Comparison of ENCODE assay signal across 8 cellular contexts in genomic region chr1:215543191-215543606, GRCh38. TPM values are rescaled to one million over a fixed set of nuclear protein-coding genes. Genes with fewer than 3 reads are reported as not detected.
DNase-seq lines count a peak whose midpoint lies in the region; ATAC-seq and TF ChIP-seq lines count a peak whose summit lies in the region.

No MANE protein-coding gene starts in this region.

- no TSS peak for BruUV-seq in MCF 10A (replicated peaks; lab: Mats Ljungman, UMichigan)

- POLR2A ChIA-PET in MCF 10A (lab: Yijun Ruan, JAX), result interaction anchor here (0.6 to 8.2 kb wide), 6 partner anchors 9 to 1136 kb away, joined by 3 to 117 read pairs (median 3); partner anchors contain the start of gene KCTD3
- POLR2A ChIA-PET in WTC11 (lab: Charles Lee), result no interaction called here

- intact Hi-C loops in MCF 10A (cut with micrococcal nuclease), result no loop called here

- peak overlapping the region; percentile 24 for H3K27ac Mint-ChIP-seq in MCF 10A (ENCODE audit: low read depth, unreplicated experiment)
- no peak overlapping the region for H3K27ac Mint-ChIP-seq in progenitor cell of endocrine pancreas
- no peak overlapping the region for H3K27ac Mint-ChIP-seq in WTC11

- H3K27me3 Mint-ChIP-seq in MCF 10A (ENCODE audit: insufficient read depth, unreplicated experiment) (no peaks in the 10 kb centered on the region), progenitor cell of endocrine pancreas (no peaks in the 10 kb centered on the region), WTC11 (ENCODE audit: low read depth) (no peaks in the 10 kb centered on the region; the same call in 1 of the 2 replicates)

- TF ChIP-seq CTCF in MCF 10A (IDR thresholded peaks at IDR 0.05; ENCODE audit: unreplicated experiment) (no peak), progenitor cell of endocrine pancreas (IDR thresholded peaks at IDR 0.05; ENCODE audit: unreplicated experiment) (no peak), WTC11 (IDR thresholded peaks at IDR 0.05) (no peak)

- H3K4me3 Mint-ChIP-seq in MCF 10A (ENCODE audit: unreplicated experiment) (no peak overlapping the region), progenitor cell of endocrine pancreas (ENCODE audit: low read depth) (no peak overlapping the region), WTC11 (no peak overlapping the region)

- H3K4me1 Mint-ChIP-seq in MCF 10A (ENCODE audit: insufficient read depth, unreplicated experiment) (peaks cover 35% of the 10 kb centered on the region), progenitor cell of endocrine pancreas (ENCODE audit: low read depth) (peaks cover 2% of the 10 kb centered on the region), WTC11 (no peaks in the 10 kb centered on the region)

- H3K9me3 Mint-ChIP-seq in MCF 10A (ENCODE audit: unreplicated experiment), result no peaks in the 10 kb centered on the region
- peaks cover 7% of the 10 kb centered on the region for H3K9me3 Mint-ChIP-seq in progenitor cell of endocrine pancreas (ENCODE audit: low read depth)
- peaks cover 27% of the 10 kb centered on the region for H3K9me3 Mint-ChIP-seq in WTC11

- CTCF ChIA-PET in MCF 10A (lab: Yijun Ruan, JAX), result interaction anchor here (0.9 to 2.6 kb wide), 7 partner anchors 10 to 394 kb away, joined by 3 to 10 read pairs (median 3); no protein-coding TSS in a partner anchor
- CTCF ChIA-PET in WTC11 (lab: Charles Lee), result no interaction called here

- peak; percentile 95 for ATAC-seq in GM21367 (IDR thresholded peaks at IDR 0.05; ENCODE audit: unreplicated experiment)
- peak; percentile 94 for ATAC-seq in HG03457 (IDR thresholded peaks at IDR 0.05; ENCODE audit: unreplicated experiment)
- ATAC-seq in WTC11, result no peak

- DNase-seq in AG08395 (ENCODE audit: low spot score), result peak; percentile 15
- DNase-seq in MCF 10A (ENCODE audit: unreplicated experiment), result peak; percentile 79
- no peak for DNase-seq in progenitor cell of endocrine pancreas (ENCODE audit: low spot score, unreplicated experiment)
- DNase-seq in WTC11 (ENCODE audit: low spot score), result no peak
- no peak for DNase-seq in cerebellum (ENCODE audit: low spot score)
- no peak for DNase-seq in NCI-H2227 (lab: John Stamatoyannopoulos, UW; ENCODE audit: unreplicated experiment)

- H3K36me3 Mint-ChIP-seq in MCF 10A (ENCODE audit: insufficient read depth, unreplicated experiment) (no peaks in the 10 kb centered on the region), progenitor cell of endocrine pancreas (ENCODE audit: insufficient read depth) (no peaks in the 10 kb centered on the region), WTC11 (peaks cover 21% of the 10 kb centered on the region)

TF ChIP-seq in WTC11, 78 proteins besides CTCF, POLR2A, EP300 and RAD21:
- TF ChIP-seq, protein P1, sequence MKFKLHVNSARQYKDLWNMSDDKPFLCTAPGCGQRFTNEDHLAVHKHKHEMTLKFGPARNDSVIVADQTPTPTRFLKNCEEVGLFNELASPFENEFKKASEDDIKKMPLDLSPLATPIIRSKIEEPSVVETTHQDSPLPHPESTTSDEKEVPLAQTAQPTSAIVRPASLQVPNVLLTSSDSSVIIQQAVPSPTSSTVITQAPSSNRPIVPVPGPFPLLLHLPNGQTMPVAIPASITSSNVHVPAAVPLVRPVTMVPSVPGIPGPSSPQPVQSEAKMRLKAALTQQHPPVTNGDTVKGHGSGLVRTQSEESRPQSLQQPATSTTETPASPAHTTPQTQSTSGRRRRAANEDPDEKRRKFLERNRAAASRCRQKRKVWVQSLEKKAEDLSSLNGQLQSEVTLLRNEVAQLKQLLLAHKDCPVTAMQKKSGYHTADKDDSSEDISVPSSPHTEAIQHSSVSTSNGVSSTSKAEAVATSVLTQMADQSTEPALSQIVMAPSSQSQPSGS (CRISPR knock-in tag; IDR thresholded peaks at IDR 0.05; ENCODE audit: borderline replicate concordance, low read depth), result no peak
- TF ChIP-seq, protein P2, sequence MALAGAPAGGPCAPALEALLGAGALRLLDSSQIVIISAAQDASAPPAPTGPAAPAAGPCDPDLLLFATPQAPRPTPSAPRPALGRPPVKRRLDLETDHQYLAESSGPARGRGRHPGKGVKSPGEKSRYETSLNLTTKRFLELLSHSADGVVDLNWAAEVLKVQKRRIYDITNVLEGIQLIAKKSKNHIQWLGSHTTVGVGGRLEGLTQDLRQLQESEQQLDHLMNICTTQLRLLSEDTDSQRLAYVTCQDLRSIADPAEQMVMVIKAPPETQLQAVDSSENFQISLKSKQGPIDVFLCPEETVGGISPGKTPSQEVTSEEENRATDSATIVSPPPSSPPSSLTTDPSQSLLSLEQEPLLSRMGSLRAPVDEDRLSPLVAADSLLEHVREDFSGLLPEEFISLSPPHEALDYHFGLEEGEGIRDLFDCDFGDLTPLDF (CRISPR knock-in tag; IDR thresholded peaks at IDR 0.05), result no peak
- no peak for TF ChIP-seq IRF2 (CRISPR knock-in tag; IDR thresholded peaks at IDR 0.05; ENCODE audit: borderline replicate concordance, low read depth)
- TF ChIP-seq HMGA2 (CRISPR knock-in tag; IDR thresholded peaks at IDR 0.05), result no peak
- TF ChIP-seq ESRRA (CRISPR knock-in tag; IDR thresholded peaks at IDR 0.05; ENCODE audit: borderline replicate concordance), result no peak
- TF ChIP-seq AR (CRISPR knock-in tag; IDR thresholded peaks at IDR 0.05), result no peak
- no peak for TF ChIP-seq FOXJ3 (CRISPR knock-in tag; IDR thresholded peaks at IDR 0.05; ENCODE audit: borderline replicate concordance)
- TF ChIP-seq, protein P3, sequence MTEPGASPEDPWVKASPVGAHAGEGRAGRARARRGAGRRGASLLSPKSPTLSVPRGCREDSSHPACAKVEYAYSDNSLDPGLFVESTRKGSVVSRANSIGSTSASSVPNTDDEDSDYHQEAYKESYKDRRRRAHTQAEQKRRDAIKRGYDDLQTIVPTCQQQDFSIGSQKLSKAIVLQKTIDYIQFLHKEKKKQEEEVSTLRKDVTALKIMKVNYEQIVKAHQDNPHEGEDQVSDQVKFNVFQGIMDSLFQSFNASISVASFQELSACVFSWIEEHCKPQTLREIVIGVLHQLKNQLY (CRISPR knock-in tag; IDR thresholded peaks at IDR 0.05), result no peak
- TF ChIP-seq, protein P4, sequence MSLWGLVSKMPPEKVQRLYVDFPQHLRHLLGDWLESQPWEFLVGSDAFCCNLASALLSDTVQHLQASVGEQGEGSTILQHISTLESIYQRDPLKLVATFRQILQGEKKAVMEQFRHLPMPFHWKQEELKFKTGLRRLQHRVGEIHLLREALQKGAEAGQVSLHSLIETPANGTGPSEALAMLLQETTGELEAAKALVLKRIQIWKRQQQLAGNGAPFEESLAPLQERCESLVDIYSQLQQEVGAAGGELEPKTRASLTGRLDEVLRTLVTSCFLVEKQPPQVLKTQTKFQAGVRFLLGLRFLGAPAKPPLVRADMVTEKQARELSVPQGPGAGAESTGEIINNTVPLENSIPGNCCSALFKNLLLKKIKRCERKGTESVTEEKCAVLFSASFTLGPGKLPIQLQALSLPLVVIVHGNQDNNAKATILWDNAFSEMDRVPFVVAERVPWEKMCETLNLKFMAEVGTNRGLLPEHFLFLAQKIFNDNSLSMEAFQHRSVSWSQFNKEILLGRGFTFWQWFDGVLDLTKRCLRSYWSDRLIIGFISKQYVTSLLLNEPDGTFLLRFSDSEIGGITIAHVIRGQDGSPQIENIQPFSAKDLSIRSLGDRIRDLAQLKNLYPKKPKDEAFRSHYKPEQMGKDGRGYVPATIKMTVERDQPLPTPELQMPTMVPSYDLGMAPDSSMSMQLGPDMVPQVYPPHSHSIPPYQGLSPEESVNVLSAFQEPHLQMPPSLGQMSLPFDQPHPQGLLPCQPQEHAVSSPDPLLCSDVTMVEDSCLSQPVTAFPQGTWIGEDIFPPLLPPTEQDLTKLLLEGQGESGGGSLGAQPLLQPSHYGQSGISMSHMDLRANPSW (CRISPR knock-in tag; conservative IDR thresholded peaks at IDR 0.05; ENCODE audit: low read depth), result no peak
- TF ChIP-seq E2F5 (CRISPR knock-in tag; IDR thresholded peaks at IDR 0.05), result no peak
- no peak for TF ChIP-seq ZNF263 (CRISPR knock-in tag; IDR thresholded peaks at IDR 0.05; ENCODE audit: low read depth)
- TF ChIP-seq ZBTB21 (CRISPR knock-in tag; IDR thresholded peaks at IDR 0.05; ENCODE audit: borderline replicate concordance), result no peak

RNA-seq across cellular contexts. Expression of gene KCTD3, which starts 23.9 kb away (rescaled TPM):
- total RNA-seq in MCF 10A (2022), result 78.9 and 90.3 TPM in 2 replicates
- total RNA-seq in progenitor cell of endocrine pancreas, result 70.5 and 73.5 TPM in 2 replicates
- total RNA-seq in WTC11 (2021), result 46.8 to 55.6 TPM (median 48.4 TPM) in 3 replicates
- 80.5 TPM for total RNA-seq in cerebellum

Comparison
In these comparisons a context has a peak if more than half of its experiments do, and no peak if none do; other contexts are left out.
1. DNase-seq: peak in AG08395 (single experiment) and MCF 10A (single experiment); none in progenitor cell of endocrine pancreas (single experiment), WTC11 (single experiment), cerebellum (single experiment) and NCI-H2227 (single experiment).